ENCODE assay signal across 2 cellular contexts in the genomic region with DNA sequence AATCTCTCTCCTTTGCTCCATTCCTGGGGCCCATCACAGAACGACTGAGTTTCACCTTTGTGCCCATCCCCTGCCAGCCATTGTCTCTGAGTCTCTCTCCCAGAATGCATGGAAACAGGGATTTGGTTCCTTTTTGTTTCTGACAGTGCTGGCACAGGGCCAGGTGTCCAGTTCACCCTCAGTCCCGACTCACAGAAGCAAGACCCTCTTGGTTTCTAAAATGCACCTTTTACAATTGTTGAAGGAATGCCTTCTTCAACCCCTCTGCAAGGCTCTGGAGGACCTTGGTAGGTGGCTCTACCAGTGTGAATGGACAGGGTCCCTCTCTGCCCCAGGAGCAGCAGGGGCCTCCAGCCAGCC.
TF ChIP-seq lines count a peak whose summit lies in the region.

No MANE protein-coding gene starts in this region.

TF ChIP-seq in IMR-90, 13 proteins besides CTCF, POLR2A, EP300 and RAD21:
- TF ChIP-seq MAZ (IDR thresholded peaks at IDR 0.05; ENCODE audit: borderline replicate concordance, low read depth, low read length): no peak
- TF ChIP-seq MAFK (IDR thresholded peaks at IDR 0.05; ENCODE audit: low read depth, low read length): no peak
- no peak for TF ChIP-seq CEBPB (IDR thresholded peaks at IDR 0.05; ENCODE audit: low read depth, low read length)
- no peak for TF ChIP-seq SMC3 (IDR thresholded peaks at IDR 0.05; ENCODE audit: low read depth, low read length)
- no peak for TF ChIP-seq NFE2L2 (IDR thresholded peaks at IDR 0.05; ENCODE audit: low read depth, low read length)
- no peak for TF ChIP-seq BHLHE40 (IDR thresholded peaks at IDR 0.05; ENCODE audit: low read depth, low read length)
- TF ChIP-seq CHD1 (IDR thresholded peaks at IDR 0.05; ENCODE audit: low read depth, low read length): no peak
- no peak for TF ChIP-seq RCOR1 (IDR thresholded peaks at IDR 0.05; ENCODE audit: insufficient replicate concordance, low read length)
- no peak for TF ChIP-seq RFX5 (IDR thresholded peaks at IDR 0.05; ENCODE audit: low read depth, low read length)

TF ChIP-seq in GM12878, 131 proteins besides CTCF, POLR2A, EP300 and RAD21:
- TF ChIP-seq, protein P1, sequence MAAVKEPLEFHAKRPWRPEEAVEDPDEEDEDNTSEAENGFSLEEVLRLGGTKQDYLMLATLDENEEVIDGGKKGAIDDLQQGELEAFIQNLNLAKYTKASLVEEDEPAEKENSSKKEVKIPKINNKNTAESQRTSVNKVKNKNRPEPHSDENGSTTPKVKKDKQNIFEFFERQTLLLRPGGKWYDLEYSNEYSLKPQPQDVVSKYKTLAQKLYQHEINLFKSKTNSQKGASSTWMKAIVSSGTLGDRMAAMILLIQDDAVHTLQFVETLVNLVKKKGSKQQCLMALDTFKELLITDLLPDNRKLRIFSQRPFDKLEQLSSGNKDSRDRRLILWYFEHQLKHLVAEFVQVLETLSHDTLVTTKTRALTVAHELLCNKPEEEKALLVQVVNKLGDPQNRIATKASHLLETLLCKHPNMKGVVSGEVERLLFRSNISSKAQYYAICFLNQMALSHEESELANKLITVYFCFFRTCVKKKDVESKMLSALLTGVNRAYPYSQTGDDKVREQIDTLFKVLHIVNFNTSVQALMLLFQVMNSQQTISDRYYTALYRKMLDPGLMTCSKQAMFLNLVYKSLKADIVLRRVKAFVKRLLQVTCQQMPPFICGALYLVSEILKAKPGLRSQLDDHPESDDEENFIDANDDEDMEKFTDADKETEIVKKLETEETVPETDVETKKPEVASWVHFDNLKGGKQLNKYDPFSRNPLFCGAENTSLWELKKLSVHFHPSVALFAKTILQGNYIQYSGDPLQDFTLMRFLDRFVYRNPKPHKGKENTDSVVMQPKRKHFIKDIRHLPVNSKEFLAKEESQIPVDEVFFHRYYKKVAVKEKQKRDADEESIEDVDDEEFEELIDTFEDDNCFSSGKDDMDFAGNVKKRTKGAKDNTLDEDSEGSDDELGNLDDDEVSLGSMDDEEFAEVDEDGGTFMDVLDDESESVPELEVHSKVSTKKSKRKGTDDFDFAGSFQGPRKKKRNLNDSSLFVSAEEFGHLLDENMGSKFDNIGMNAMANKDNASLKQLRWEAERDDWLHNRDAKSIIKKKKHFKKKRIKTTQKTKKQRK (IDR thresholded peaks at IDR 0.05; ENCODE audit: low read depth, low read length): no peak
- peak; percentile 30; the same call in 1 of the 2 replicates for TF ChIP-seq IKZF1 (conservative IDR thresholded peaks at IDR 0.05)
- peak in 1 of 2 experiments; percentile 13; a peak in 1 of 4 replicates for TF ChIP-seq IKZF2 (IDR thresholded peaks at IDR 0.05)
TF ChIP-seq in GM12878: peak in this region for 2.
